Comparison of ENCODE assay signal across 1 cellular context in genomic region chrX:119871599-119872395, GRCh38.
A peak's percentile ranks its signal among the peaks of the same experiment; 100 is the strongest.
TF ChIP-seq lines count a peak whose summit lies in the region.

TSS of gene NDUFA1 (plus strand) at chrX:119871832. CDS start at chrX:119871912, 80 bp downstream.
TSS of gene RNF113A (minus strand) at chrX:119871733. CDS start at chrX:119871613, 120 bp downstream.

TF ChIP-seq in HepG2, 621 proteins besides CTCF, POLR2A, EP300 and RAD21 (continued from another document and continues in another):
- TF ChIP-seq, protein P1, sequence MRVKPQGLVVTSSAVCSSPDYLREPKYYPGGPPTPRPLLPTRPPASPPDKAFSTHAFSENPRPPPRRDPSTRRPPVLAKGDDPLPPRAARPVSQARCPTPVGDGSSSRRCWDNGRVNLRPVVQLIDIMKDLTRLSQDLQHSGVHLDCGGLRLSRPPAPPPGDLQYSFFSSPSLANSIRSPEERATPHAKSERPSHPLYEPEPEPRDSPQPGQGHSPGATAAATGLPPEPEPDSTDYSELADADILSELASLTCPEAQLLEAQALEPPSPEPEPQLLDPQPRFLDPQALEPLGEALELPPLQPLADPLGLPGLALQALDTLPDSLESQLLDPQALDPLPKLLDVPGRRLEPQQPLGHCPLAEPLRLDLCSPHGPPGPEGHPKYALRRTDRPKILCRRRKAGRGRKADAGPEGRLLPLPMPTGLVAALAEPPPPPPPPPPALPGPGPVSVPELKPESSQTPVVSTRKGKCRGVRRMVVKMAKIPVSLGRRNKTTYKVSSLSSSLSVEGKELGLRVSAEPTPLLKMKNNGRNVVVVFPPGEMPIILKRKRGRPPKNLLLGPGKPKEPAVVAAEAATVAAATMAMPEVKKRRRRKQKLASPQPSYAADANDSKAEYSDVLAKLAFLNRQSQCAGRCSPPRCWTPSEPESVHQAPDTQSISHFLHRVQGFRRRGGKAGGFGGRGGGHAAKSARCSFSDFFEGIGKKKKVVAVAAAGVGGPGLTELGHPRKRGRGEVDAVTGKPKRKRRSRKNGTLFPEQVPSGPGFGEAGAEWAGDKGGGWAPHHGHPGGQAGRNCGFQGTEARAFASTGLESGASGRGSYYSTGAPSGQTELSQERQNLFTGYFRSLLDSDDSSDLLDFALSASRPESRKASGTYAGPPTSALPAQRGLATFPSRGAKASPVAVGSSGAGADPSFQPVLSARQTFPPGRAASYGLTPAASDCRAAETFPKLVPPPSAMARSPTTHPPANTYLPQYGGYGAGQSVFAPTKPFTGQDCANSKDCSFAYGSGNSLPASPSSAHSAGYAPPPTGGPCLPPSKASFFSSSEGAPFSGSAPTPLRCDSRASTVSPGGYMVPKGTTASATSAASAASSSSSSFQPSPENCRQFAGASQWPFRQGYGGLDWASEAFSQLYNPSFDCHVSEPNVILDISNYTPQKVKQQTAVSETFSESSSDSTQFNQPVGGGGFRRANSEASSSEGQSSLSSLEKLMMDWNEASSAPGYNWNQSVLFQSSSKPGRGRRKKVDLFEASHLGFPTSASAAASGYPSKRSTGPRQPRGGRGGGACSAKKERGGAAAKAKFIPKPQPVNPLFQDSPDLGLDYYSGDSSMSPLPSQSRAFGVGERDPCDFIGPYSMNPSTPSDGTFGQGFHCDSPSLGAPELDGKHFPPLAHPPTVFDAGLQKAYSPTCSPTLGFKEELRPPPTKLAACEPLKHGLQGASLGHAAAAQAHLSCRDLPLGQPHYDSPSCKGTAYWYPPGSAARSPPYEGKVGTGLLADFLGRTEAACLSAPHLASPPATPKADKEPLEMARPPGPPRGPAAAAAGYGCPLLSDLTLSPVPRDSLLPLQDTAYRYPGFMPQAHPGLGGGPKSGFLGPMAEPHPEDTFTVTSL (CRISPR knock-in tag; IDR thresholded peaks at IDR 0.05; ENCODE audit: borderline replicate concordance): no peak
- TF ChIP-seq ZNF564 (CRISPR knock-in tag; IDR thresholded peaks at IDR 0.05): peak; percentile 10; the same call in 1 of the 2 replicates
- TF ChIP-seq ZBTB21 (CRISPR knock-in tag; IDR thresholded peaks at IDR 0.05): 0 out of 2 replicates have a peak, but pooled peaks have one; percentile 37
- peak; percentile 97 for TF ChIP-seq ZFX (CRISPR knock-in tag; IDR thresholded peaks at IDR 0.05; ENCODE audit: low read depth)
- TF ChIP-seq ZNF781 (CRISPR knock-in tag; IDR thresholded peaks at IDR 0.05; ENCODE audit: borderline replicate concordance, not compliant biosample characterization): no peak
- no peak for TF ChIP-seq ZNF180 (CRISPR knock-in tag; IDR thresholded peaks at IDR 0.05; ENCODE audit: borderline replicate concordance, low read depth)
- no peak for TF ChIP-seq SOX6 (IDR thresholded peaks at IDR 0.05)
- no peak; the same call in 1 of the 2 replicates for TF ChIP-seq SOX6 (CRISPR knock-in tag; IDR thresholded peaks at IDR 0.05)
- peak; percentile 90 for TF ChIP-seq POLR2G (IDR thresholded peaks at IDR 0.05; ENCODE audit: low read depth, low read length)
- no peak for TF ChIP-seq PAXIP1 (CRISPR knock-in tag; conservative IDR thresholded peaks at IDR 0.05)
- TF ChIP-seq ZNF17 (CRISPR knock-in tag; IDR thresholded peaks at IDR 0.05): no peak
- TF ChIP-seq ZNF567 (CRISPR knock-in tag; IDR thresholded peaks at IDR 0.05; ENCODE audit: borderline replicate concordance): no peak
- TF ChIP-seq SRF (IDR thresholded peaks at IDR 0.05; ENCODE audit: low read depth, low read length): no peak
- TF ChIP-seq ESRRA (CRISPR knock-in tag; IDR thresholded peaks at IDR 0.05; ENCODE audit: low read depth): peak; percentile 74
- peak; percentile 64 for TF ChIP-seq MED1 (CRISPR knock-in tag; IDR thresholded peaks at IDR 0.05)
- TF ChIP-seq ZNF101 (CRISPR knock-in tag; IDR thresholded peaks at IDR 0.05; ENCODE audit: borderline replicate concordance, low read depth): no peak
- TF ChIP-seq ZFP90 (CRISPR knock-in tag; IDR thresholded peaks at IDR 0.05; ENCODE audit: borderline replicate concordance): peak; percentile 74; the same call in 1 of the 2 replicates
- TF ChIP-seq DRAP1 (CRISPR knock-in tag; IDR thresholded peaks at IDR 0.05): peak; percentile 66; the same call in 1 of the 2 replicates
- TF ChIP-seq PLSCR1 (CRISPR knock-in tag; IDR thresholded peaks at IDR 0.05; ENCODE audit: borderline replicate concordance): no peak
- no peak for TF ChIP-seq ZNF296 (CRISPR knock-in tag; conservative IDR thresholded peaks at IDR 0.05)
- TF ChIP-seq CEBPB (IDR thresholded peaks at IDR 0.05; ENCODE audit: borderline replicate concordance, low read depth, low read length): peak; percentile 62; the same call in 1 of the 2 replicates
- peak; percentile 44; the same call in 1 of the 2 replicates for TF ChIP-seq CREB3 (CRISPR knock-in tag; IDR thresholded peaks at IDR 0.05)
- TF ChIP-seq YEATS2 (CRISPR knock-in tag; IDR thresholded peaks at IDR 0.05; ENCODE audit: borderline replicate concordance): peak; percentile 82; the same call in 1 of the 2 replicates
- TF ChIP-seq MAFK (conservative IDR thresholded peaks at IDR 0.05 in 1 of 2, IDR thresholded peaks at IDR 0.05 in 1 of 2; ENCODE audit: low read length in 2 of 2): no peak
- no peak for TF ChIP-seq GFI1 (CRISPR knock-in tag; IDR thresholded peaks at IDR 0.05; ENCODE audit: borderline replicate concordance)
- no peak for TF ChIP-seq ZNF775 (CRISPR knock-in tag; IDR thresholded peaks at IDR 0.05; ENCODE audit: borderline replicate concordance)
- TF ChIP-seq ZNF331 (CRISPR knock-in tag; IDR thresholded peaks at IDR 0.05): 0 out of 2 replicates have a peak, but pooled peaks have one; percentile 40
- TF ChIP-seq SRSF9 (IDR thresholded peaks at IDR 0.05; ENCODE audit: borderline replicate concordance, insufficient read depth, low read depth, low read length, poor library complexity, severe bottlenecking): no peak
- TF ChIP-seq HMG20B (CRISPR knock-in tag; conservative IDR thresholded peaks at IDR 0.05): no peak
- peak; percentile 73 for TF ChIP-seq DR1 (CRISPR knock-in tag; IDR thresholded peaks at IDR 0.05)
- peak; percentile 81 for TF ChIP-seq MAX (IDR thresholded peaks at IDR 0.05)
- TF ChIP-seq, protein P2, sequence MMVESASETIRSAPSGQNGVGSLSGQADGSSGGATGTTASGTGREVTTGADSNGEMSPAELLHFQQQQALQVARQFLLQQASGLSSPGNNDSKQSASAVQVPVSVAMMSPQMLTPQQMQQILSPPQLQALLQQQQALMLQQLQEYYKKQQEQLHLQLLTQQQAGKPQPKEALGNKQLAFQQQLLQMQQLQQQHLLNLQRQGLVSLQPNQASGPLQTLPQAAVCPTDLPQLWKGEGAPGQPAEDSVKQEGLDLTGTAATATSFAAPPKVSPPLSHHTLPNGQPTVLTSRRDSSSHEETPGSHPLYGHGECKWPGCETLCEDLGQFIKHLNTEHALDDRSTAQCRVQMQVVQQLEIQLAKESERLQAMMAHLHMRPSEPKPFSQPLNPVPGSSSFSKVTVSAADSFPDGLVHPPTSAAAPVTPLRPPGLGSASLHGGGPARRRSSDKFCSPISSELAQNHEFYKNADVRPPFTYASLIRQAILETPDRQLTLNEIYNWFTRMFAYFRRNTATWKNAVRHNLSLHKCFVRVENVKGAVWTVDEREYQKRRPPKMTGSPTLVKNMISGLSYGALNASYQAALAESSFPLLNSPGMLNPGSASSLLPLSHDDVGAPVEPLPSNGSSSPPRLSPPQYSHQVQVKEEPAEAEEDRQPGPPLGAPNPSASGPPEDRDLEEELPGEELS (CRISPR knock-in tag; IDR thresholded peaks at IDR 0.05): peak; percentile 45
- TF ChIP-seq, protein P3, sequence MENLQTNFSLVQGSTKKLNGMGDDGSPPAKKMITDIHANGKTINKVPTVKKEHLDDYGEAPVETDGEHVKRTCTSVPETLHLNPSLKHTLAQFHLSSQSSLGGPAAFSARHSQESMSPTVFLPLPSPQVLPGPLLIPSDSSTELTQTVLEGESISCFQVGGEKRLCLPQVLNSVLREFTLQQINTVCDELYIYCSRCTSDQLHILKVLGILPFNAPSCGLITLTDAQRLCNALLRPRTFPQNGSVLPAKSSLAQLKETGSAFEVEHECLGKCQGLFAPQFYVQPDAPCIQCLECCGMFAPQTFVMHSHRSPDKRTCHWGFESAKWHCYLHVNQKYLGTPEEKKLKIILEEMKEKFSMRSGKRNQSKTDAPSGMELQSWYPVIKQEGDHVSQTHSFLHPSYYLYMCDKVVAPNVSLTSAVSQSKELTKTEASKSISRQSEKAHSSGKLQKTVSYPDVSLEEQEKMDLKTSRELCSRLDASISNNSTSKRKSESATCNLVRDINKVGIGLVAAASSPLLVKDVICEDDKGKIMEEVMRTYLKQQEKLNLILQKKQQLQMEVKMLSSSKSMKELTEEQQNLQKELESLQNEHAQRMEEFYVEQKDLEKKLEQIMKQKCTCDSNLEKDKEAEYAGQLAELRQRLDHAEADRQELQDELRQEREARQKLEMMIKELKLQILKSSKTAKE (CRISPR knock-in tag; IDR thresholded peaks at IDR 0.05; ENCODE audit: borderline replicate concordance): no peak
- TF ChIP-seq ZNF143 (CRISPR knock-in tag; IDR thresholded peaks at IDR 0.05): peak; percentile 89
- TF ChIP-seq ATF1 (CRISPR knock-in tag; IDR thresholded peaks at IDR 0.05): 0 out of 2 replicates have a peak, but pooled peaks have one; percentile 39
- TF ChIP-seq ZNF317 (CRISPR knock-in tag; IDR thresholded peaks at IDR 0.05): 0 out of 2 replicates have a peak, but pooled peaks have one; percentile 11
- TF ChIP-seq HES4 (CRISPR knock-in tag; IDR thresholded peaks at IDR 0.05; ENCODE audit: borderline replicate concordance): peak; percentile 18; the same call in 1 of the 2 replicates
- TF ChIP-seq, protein P4, sequence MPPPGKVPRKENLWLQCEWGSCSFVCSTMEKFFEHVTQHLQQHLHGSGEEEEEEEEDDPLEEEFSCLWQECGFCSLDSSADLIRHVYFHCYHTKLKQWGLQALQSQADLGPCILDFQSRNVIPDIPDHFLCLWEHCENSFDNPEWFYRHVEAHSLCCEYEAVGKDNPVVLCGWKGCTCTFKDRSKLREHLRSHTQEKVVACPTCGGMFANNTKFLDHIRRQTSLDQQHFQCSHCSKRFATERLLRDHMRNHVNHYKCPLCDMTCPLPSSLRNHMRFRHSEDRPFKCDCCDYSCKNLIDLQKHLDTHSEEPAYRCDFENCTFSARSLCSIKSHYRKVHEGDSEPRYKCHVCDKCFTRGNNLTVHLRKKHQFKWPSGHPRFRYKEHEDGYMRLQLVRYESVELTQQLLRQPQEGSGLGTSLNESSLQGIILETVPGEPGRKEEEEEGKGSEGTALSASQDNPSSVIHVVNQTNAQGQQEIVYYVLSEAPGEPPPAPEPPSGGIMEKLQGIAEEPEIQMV (CRISPR knock-in tag; IDR thresholded peaks at IDR 0.05; ENCODE audit: low read depth): no peak
- no peak for TF ChIP-seq HDAC6 (IDR thresholded peaks at IDR 0.05; ENCODE audit: low read depth, low read length)
- TF ChIP-seq ZBTB14 (CRISPR knock-in tag; IDR thresholded peaks at IDR 0.05): 0 out of 2 replicates have a peak, but pooled peaks have one; percentile 57
